ENCODE assay signal across 1 cellular context in the genomic region with DNA sequence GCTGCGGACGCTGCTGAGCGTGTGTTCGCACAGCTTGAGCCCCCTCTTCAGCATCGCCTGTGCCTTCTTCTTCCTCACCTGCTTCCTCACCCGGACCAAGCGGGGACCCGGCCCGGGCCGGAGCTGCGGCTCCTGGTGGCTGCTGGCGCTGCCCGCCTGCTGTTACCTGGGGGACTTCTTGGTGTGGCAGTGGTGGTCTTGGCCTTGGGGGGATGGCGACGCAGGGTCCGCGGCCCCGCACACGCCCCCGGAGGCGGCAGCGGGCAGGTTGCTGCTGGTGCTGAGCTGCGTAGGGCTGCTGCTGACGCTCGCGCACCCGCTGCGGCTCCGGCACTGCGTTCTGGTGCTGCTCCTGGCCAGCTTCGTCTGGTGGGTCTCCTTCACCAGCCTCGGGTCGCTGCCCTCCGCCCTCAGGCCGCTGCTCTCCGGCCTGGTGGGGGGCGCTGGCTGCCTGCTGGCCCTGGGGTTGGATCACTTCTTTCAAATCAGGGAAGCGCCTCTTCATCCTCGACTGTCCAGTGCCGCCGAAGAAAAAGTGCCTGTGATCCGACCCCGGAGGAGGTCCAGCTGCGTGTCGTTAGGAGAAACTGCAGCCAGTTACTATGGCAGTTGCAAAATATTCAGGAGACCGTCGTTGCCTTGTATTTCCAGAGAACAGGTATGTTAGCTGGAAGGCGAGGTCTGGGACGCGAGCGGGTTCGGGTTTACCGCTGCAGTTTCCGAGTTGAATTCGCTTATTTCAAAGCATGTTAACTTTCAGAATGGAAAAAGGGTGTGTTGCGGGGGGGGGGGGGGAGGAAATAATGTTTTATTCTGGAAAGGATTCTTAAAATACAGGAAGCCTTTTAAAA.
TF ChIP-seq lines count a peak whose summit lies in the region.

No MANE protein-coding gene starts in this region.

TF ChIP-seq in HEK293, 187 proteins besides CTCF, POLR2A, EP300 and RAD21 (continued from another document):
- TF ChIP-seq, protein P1, sequence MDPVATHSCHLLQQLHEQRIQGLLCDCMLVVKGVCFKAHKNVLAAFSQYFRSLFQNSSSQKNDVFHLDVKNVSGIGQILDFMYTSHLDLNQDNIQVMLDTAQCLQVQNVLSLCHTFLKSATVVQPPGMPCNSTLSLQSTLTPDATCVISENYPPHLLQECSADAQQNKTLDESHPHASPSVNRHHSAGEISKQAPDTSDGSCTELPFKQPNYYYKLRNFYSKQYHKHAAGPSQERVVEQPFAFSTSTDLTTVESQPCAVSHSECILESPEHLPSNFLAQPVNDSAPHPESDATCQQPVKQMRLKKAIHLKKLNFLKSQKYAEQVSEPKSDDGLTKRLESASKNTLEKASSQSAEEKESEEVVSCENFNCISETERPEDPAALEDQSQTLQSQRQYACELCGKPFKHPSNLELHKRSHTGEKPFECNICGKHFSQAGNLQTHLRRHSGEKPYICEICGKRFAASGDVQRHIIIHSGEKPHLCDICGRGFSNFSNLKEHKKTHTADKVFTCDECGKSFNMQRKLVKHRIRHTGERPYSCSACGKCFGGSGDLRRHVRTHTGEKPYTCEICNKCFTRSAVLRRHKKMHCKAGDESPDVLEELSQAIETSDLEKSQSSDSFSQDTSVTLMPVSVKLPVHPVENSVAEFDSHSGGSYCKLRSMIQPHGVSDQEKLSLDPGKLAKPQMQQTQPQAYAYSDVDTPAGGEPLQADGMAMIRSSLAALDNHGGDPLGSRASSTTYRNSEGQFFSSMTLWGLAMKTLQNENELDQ (tag by site-specific recombination; IDR thresholded peaks at IDR 0.05; ENCODE audit: low read depth) = no peak
- TF ChIP-seq KLF16 (tag by site-specific recombination; IDR thresholded peaks at IDR 0.05) = no peak
TF ChIP-seq in HEK293: peak in this region for 10.
